ENCODE assay signal across 8 cellular contexts in the genomic region with DNA sequence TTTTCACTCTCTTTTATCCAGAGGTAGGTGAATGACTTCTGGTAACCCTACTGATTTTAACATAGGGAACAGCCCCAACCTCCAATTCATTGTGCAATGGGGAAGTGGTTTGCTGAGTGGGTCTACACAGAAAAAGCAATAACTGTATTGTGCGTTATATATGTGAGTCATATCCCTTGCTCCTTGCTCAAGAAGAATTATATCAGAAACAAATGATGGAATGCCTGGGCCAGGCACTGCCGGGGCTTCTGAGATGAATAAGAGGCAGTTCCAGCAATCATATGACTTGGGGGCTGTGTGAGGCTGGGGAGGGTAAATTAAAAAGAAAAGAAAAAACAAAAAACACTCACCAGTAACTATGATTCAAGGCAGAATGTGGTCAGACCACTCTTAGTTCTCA.
DNase-seq lines count a peak whose midpoint lies in the region; ATAC-seq and TF ChIP-seq lines count a peak whose summit lies in the region.

No MANE protein-coding gene starts in this region.

- H3K4me3 ChIP-seq in ascending aorta (no peak overlapping the region), left lung (no peak overlapping the region)

- no peak overlapping the region for H3K27ac Mint-ChIP-seq in activated CD8-positive, alpha-beta memory T cell treated with anti-CD3 and anti-CD28 coated beads, Interleukin-2, amount 10 ng/mL, durations not matched to agents 7 days and 5 days

- H3K27ac ChIP-seq in ascending aorta (peak overlapping the region in 1 of 2 donors; percentile 49), left lung (peak overlapping the region; percentile 70 to 78)

- H3K4me1 Mint-ChIP-seq in activated CD8-positive, alpha-beta memory T cell treated with anti-CD3 and anti-CD28 coated beads, Interleukin-2, amount 10 ng/mL, durations not matched to agents 7 days and 5 days: peaks cover 10% of the 10 kb centered on the region

- no peak for TF ChIP-seq CTCF in ascending aorta (IDR thresholded peaks at IDR 0.05)
- no peak for TF ChIP-seq CTCF in left lung (IDR thresholded peaks at IDR 0.05)

- H3K4me3 Mint-ChIP-seq in activated CD8-positive, alpha-beta memory T cell treated with anti-CD3 and anti-CD28 coated beads, Interleukin-2, amount 10 ng/mL, durations not matched to agents 7 days and 5 days: no peak overlapping the region

- H3K36me3 Mint-ChIP-seq in activated CD8-positive, alpha-beta memory T cell treated with anti-CD3 and anti-CD28 coated beads, Interleukin-2, amount 10 ng/mL, durations not matched to agents 7 days and 5 days: no peaks in the 10 kb centered on the region

- H3K9me3 Mint-ChIP-seq in activated CD8-positive, alpha-beta memory T cell treated with anti-CD3 and anti-CD28 coated beads, Interleukin-2, amount 10 ng/mL, durations not matched to agents 7 days and 5 days (ENCODE audit: low read depth): no peaks in the 10 kb centered on the region

- no peaks in the 10 kb centered on the region for H3K27me3 ChIP-seq in ascending aorta
- H3K27me3 ChIP-seq in left lung: no peaks in the 10 kb centered on the region

- intact Hi-C loops in ascending aorta (cut with DNase I) (no loop called here), left lung (cut with DNase I) (no loop called here)

- peak; percentile 89 for ATAC-seq in left lung
- ATAC-seq in activated CD8-positive, alpha-beta memory T cell treated with anti-CD3 and anti-CD28 coated beads, Interleukin-2, amount 10 ng/mL, durations not matched to agents 7 days and 5 days: no peak

- peaks cover 24% of the 10 kb centered on the region for H3K27me3 Mint-ChIP-seq in activated CD8-positive, alpha-beta memory T cell treated with anti-CD3 and anti-CD28 coated beads, Interleukin-2, amount 10 ng/mL, durations not matched to agents 7 days and 5 days

- CTCF ChIA-PET in activated CD8-positive, alpha-beta memory T cell treated with anti-CD3 and anti-CD28 coated beads, Interleukin-2, amount 10 ng/mL, durations not matched to agents 7 days and 5 days (lab: Charles Lee): no interaction called here

- H3K4me1 ChIP-seq in ascending aorta: no peaks in the 10 kb centered on the region
- H3K4me1 ChIP-seq in left lung: peaks cover 8 to 50% of the 10 kb centered on the region in 2 donors

- peak; percentile 29 for DNase-seq in stimulated activated CD4-positive, alpha-beta T cell treated with anti-CD3 and anti-CD28 coated beads, Interleukin-15, amount 100 ng/mL, for 24 hours
- DNase-seq in stimulated activated CD4-positive, alpha-beta T cell treated with anti-CD3 and anti-CD28 coated beads, Interleukin-4, amount 100 ng/mL, for 1 hour: no peak
- DNase-seq in ascending aorta (ENCODE audit: low spot score in 2 of 2): peak; percentile 26 to 72
- peak in 1 of 2 donors; percentile 57 for DNase-seq in left lung
- no peak for DNase-seq in NCI-H345 (lab: John Stamatoyannopoulos, UW)
- DNase-seq in activated CD8-positive, alpha-beta memory T cell treated with anti-CD3 and anti-CD28 coated beads, Interleukin-2, amount 50 U/mL, for 48 hours: no peak
- DNase-seq in NCI-H345 treated with DMSO at 0.1 percent for 48 hours (lab: John Stamatoyannopoulos, UW; ENCODE audit: unreplicated experiment): no peak
- DNase-seq in activated CD8-positive, alpha-beta memory T cell treated with anti-CD3 and anti-CD28 coated beads, Interleukin-2, amount 10 ng/mL, durations not matched to agents 7 days and 5 days: no peak

- H3K36me3 ChIP-seq in ascending aorta: no peaks in the 10 kb centered on the region
- H3K36me3 ChIP-seq in left lung: no peaks in the 10 kb centered on the region

- H3K9me3 ChIP-seq in ascending aorta (no peaks in the 10 kb centered on the region), left lung (no peaks in the 10 kb centered on the region)

Comparison
In these comparisons a context has a peak if more than half of its experiments do, and no peak if none do; other contexts are left out.
1. DNase-seq: peak in stimulated activated CD4-positive, alpha-beta T cell treated with anti-CD3 and anti-CD28 coated beads, Interleukin-15, amount 100 ng/mL, for 24 hours (single experiment) and ascending aorta (2 of 2); none in stimulated activated CD4-positive, alpha-beta T cell treated with anti-CD3 and anti-CD28 coated beads, Interleukin-4, amount 100 ng/mL, for 1 hour (single experiment), NCI-H345 (single experiment), activated CD8-positive, alpha-beta memory T cell treated with anti-CD3 and anti-CD28 coated beads, Interleukin-2, amount 50 U/mL, for 48 hours (single experiment), NCI-H345 treated with DMSO at 0.1 percent for 48 hours (single experiment) and activated CD8-positive, alpha-beta memory T cell treated with anti-CD3 and anti-CD28 coated beads, Interleukin-2, amount 10 ng/mL, durations not matched to agents 7 days and 5 days (single experiment).